ENCODE assay signal across 9 cellular contexts in genomic region chr1:234963180-234963903, GRCh38.
DNase-seq lines count a peak whose midpoint lies in the region; ATAC-seq, FAIRE-seq and TF ChIP-seq lines count a peak whose summit lies in the region.
"Had no signal": no experiment of that assay in that cellular context is flagged by ENCODE, and none has a peak within 500 bp of the region (broad histone marks: within the 10 kb centered on the region; RNA-seq: fewer than 3 reads in every experiment).

No MANE protein-coding gene starts in this region.

- H3K27ac Mint-ChIP-seq in HFFc6 (peak overlapping the region; percentile 96), natural killer cell (peak overlapping the region; percentile 92 to 98)
- H3K27ac Mint-ChIP-seq in activated CD8-positive, alpha-beta T cell treated with anti-CD3 and anti-CD28 coated beads for 36 hours: peak overlapping the region; percentile 93

- TF ChIP-seq CTCF in HFFc6 (IDR thresholded peaks at IDR 0.05) (no peak), NB4 (IDR thresholded peaks at IDR 0.05; ENCODE audit: low read depth, low read length) (no peak), H1 (IDR thresholded peaks at IDR 0.05; ENCODE audit: control extremely low read depth in 1 of 3, insufficient read depth in 1 of 3, low read depth in 1 of 3, low read length in 3 of 3) (no peak), natural killer cell (IDR thresholded peaks at IDR 0.05) (no peak), stomach (IDR thresholded peaks at IDR 0.05) (no peak)
- TF ChIP-seq CTCF in activated CD8-positive, alpha-beta T cell treated with anti-CD3 and anti-CD28 coated beads for 36 hours (IDR thresholded peaks at IDR 0.05): no peak

- no peak overlapping the region for H2AK5ac ChIP-seq in H1 (ENCODE audit: low read depth, low read length)

- no peaks in the 10 kb centered on the region for H3K79me2 ChIP-seq in H1 (ENCODE audit: control insufficient read depth in 1 of 2, insufficient read depth in 2 of 2, low read length in 2 of 2)

- H4K5ac ChIP-seq in H1 (ENCODE audit: insufficient read length, low read depth, low read length): no peak overlapping the region

- no peak overlapping the region for H3K9ac ChIP-seq in H1 (replicated peaks in 1 of 4; ENCODE audit: extremely low read depth in 1 of 4, low read depth in 3 of 4, low read length in 3 of 4)

- no peak overlapping the region for H2BK120ac ChIP-seq in H1 (replicated peaks; ENCODE audit: low read depth, low read length)

- no peak overlapping the region for H2BK5ac ChIP-seq in H1 (ENCODE audit: low read depth, low read length)

- no peaks in the 10 kb centered on the region for H3K23me2 ChIP-seq in H1 (ENCODE audit: low read depth, low read length)

- no peak overlapping the region for H3K23ac ChIP-seq in H1 (ENCODE audit: insufficient read length)

- no peak overlapping the region for H3K4me2 ChIP-seq in H1 (ENCODE audit: insufficient read depth in 1 of 2, low read depth in 2 of 2, low read length in 2 of 2)

- intact Hi-C loops in activated CD8-positive, alpha-beta T cell treated with anti-CD3 and anti-CD28 coated beads for 36 hours (cut with micrococcal nuclease): loop anchor here (1.0 to 5.0 kb wide), 6 partner anchors 8 to 351 kb away; partner anchors contain the start of gene IRF2BP2
- intact Hi-C loops in natural killer cell (cut with micrococcal nuclease): loop anchor here (1.0 to 2.0 kb wide), 9 partner anchors 15 to 353 kb away; partner anchors contain the start of gene IRF2BP2
- intact Hi-C loops in stomach (cut with DNase I; ENCODE audit: low total_unique reads): loop anchor here (10.0 kb wide), 1 partner anchor 469 kb away; no protein-coding TSS in a partner anchor

- H3K4me3 Mint-ChIP-seq in HFFc6 (peak overlapping the region; percentile 80), natural killer cell (peak overlapping the region; percentile 74)
- H3K4me3 Mint-ChIP-seq in activated CD8-positive, alpha-beta T cell treated with anti-CD3 and anti-CD28 coated beads for 36 hours: peak overlapping the region; percentile 56

- H4K8ac ChIP-seq in H1 (ENCODE audit: extremely low read depth, insufficient read depth, low read length): no peak overlapping the region

- no peak overlapping the region for H3K4ac ChIP-seq in H1 (replicated peaks; ENCODE audit: insufficient read length, low read depth, low read length)

- H2BK20ac ChIP-seq in H1 (ENCODE audit: low read length): no peak overlapping the region

- no peak overlapping the region for H4K91ac ChIP-seq in H1 (replicated peaks; ENCODE audit: insufficient read length, low read length)

- H3K27me3 Mint-ChIP-seq in HFFc6 (ENCODE audit: insufficient read depth) (no peaks in the 10 kb centered on the region; the same call in 1 of the 2 replicates), natural killer cell (ENCODE audit: low read depth in 2 of 2) (no peaks in the 10 kb centered on the region)
- no peaks in the 10 kb centered on the region for H3K27me3 Mint-ChIP-seq in activated CD8-positive, alpha-beta T cell treated with anti-CD3 and anti-CD28 coated beads for 36 hours

- H3K36me3 Mint-ChIP-seq in HFFc6 (ENCODE audit: low read depth) (no peaks in the 10 kb centered on the region), natural killer cell (no peaks in the 10 kb centered on the region)
- peaks cover 5% of the 10 kb centered on the region for H3K36me3 Mint-ChIP-seq in activated CD8-positive, alpha-beta T cell treated with anti-CD3 and anti-CD28 coated beads for 36 hours (ENCODE audit: low read depth)

- no peaks in the 10 kb centered on the region for H3K9me3 Mint-ChIP-seq in HFFc6
- H3K9me3 Mint-ChIP-seq in activated CD8-positive, alpha-beta T cell treated with anti-CD3 and anti-CD28 coated beads for 36 hours: no peaks in the 10 kb centered on the region
- H3K9me3 Mint-ChIP-seq in natural killer cell: peaks cover 0 to 3% of the 10 kb centered on the region in 2 donors

- no peaks in the 10 kb centered on the region for H3K79me1 ChIP-seq in H1 (ENCODE audit: low read depth, low read length)

- no peak for FAIRE-seq in H1 (lab: Jason Lieb, UNC)
- FAIRE-seq: endometrium had no signal

- peak overlapping the region; percentile 90; the same call in 1 of the 2 replicates for H2AFZ ChIP-seq in H1 (ENCODE audit: low read length)

- H3K4me3 ChIP-seq in NB4 (ENCODE audit: low read depth, low read length): peak overlapping the region; percentile 46
- H3K4me3 ChIP-seq in H1 (ENCODE audit: extremely low read depth in 1 of 4, insufficient read depth in 2 of 4, low read depth in 3 of 4, low read length in 4 of 4): no peak overlapping the region
- no peak overlapping the region for H3K4me3 ChIP-seq in stomach

- TF ChIP-seq POLR2A in NB4 (IDR thresholded peaks at IDR 0.05; ENCODE audit: extremely low read depth, insufficient read length): no peak
- no peak for TF ChIP-seq POLR2A in H1 (IDR thresholded peaks at IDR 0.05; ENCODE audit: control extremely low read depth in 1 of 2, low read depth in 2 of 2, low read length in 2 of 2)
- no peak for TF ChIP-seq POLR2A in stomach (IDR thresholded peaks at IDR 0.05)

- WGBS in H1 (ENCODE audit: extremely low coverage in 1 of 2, insufficient coverage in 1 of 2, insufficient read length in 1 of 2, insufficient replicate concordance in 2 of 2, low coverage in 1 of 2, low lambda C conversion rate in 2 of 2, missing lambda C conversion rate in 1 of 2), 2 experiments: 88% methylated on average over 15 of the region's 15 CpGs; no CpG with 5 or more reads in 1 of the 2 experiments
- WGBS in stomach, 5 donors: 8 to 26% (median 15%) methylated on average over 15 of the region's 15 CpGs

- no peak overlapping the region for H2BK15ac ChIP-seq in H1 (ENCODE audit: low read length)

- no peak overlapping the region for H3K14ac ChIP-seq in H1 (ENCODE audit: insufficient read length)

- peak; percentile 79 for ATAC-seq in activated CD8-positive, alpha-beta T cell treated with anti-CD3 and anti-CD28 coated beads for 36 hours
- peak; percentile 84 to 95 (median 93) for ATAC-seq in natural killer cell

- TF ChIP-seq RAD21 in H1 (IDR thresholded peaks at IDR 0.05 in 1 of 2, conservative IDR thresholded peaks at IDR 0.05 in 1 of 2; ENCODE audit: low read depth in 2 of 2, low read length in 2 of 2): no peak

- no peak for TF ChIP-seq EP300 in H1 (IDR thresholded peaks at IDR 0.05; ENCODE audit: borderline replicate concordance in 1 of 2, low read depth in 2 of 2, low read length in 2 of 2)
- TF ChIP-seq EP300 in stomach (IDR thresholded peaks at IDR 0.05): no peak

- H3K56ac ChIP-seq in H1 (replicated peaks; ENCODE audit: insufficient read length, low read depth, low read length): no peak overlapping the region

- CTCF ChIA-PET in activated CD8-positive, alpha-beta T cell treated with anti-CD3 and anti-CD28 coated beads for 36 hours (lab: Charles Lee): interaction anchor here (0.8 to 2.3 kb wide), 6 partner anchors 11 to 120 kb away, joined by 3 to 12 read pairs (median 4); no protein-coding TSS in a partner anchor
- CTCF ChIA-PET in H1 (lab: Charles Lee; ENCODE audit: partially characterized antibody): interaction anchor here (0.8 kb wide), 1 partner anchor 121 kb away, joined by 3 read pairs; no protein-coding TSS in a partner anchor

- H3K27me3 ChIP-seq in H1 (replicated peaks in 1 of 4; ENCODE audit: control insufficient read depth in 3 of 4, extremely low read depth in 1 of 4, insufficient read depth in 3 of 4, low read length in 3 of 4): peaks cover 0 to 2% (median 0%) of the 10 kb centered on the region in 4 experiments; a peak in 1 of 7 replicates
- no peaks in the 10 kb centered on the region for H3K27me3 ChIP-seq in stomach

- H3K4me1 Mint-ChIP-seq in HFFc6 (ENCODE audit: low read depth): peaks cover 70% of the 10 kb centered on the region
- H3K4me1 Mint-ChIP-seq in activated CD8-positive, alpha-beta T cell treated with anti-CD3 and anti-CD28 coated beads for 36 hours (ENCODE audit: low read depth): peaks cover 70% of the 10 kb centered on the region
- H3K4me1 Mint-ChIP-seq in natural killer cell: peaks cover 41 to 59% of the 10 kb centered on the region in 2 donors

- no peaks in the 10 kb centered on the region for H4K20me1 ChIP-seq in H1 (replicated peaks in 1 of 2; ENCODE audit: control insufficient read depth in 1 of 2, insufficient read depth in 2 of 2, low read length in 2 of 2)

- H3K4me1 ChIP-seq in H1 (replicated peaks in 1 of 4; ENCODE audit: control insufficient read depth in 3 of 4, insufficient read depth in 4 of 4, low read length in 3 of 4) (peaks cover 0 to 4% (median 2%) of the 10 kb centered on the region in 4 experiments; a peak in 3 of 7 replicates), stomach (peaks cover 65 to 75% (median 68%) of the 10 kb centered on the region in 4 donors)

- H3K27ac ChIP-seq in H1 (ENCODE audit: low read depth, low read length) (no peak overlapping the region), stomach (peak overlapping the region; percentile 50 to 93 (median 93))

- H2BK12ac ChIP-seq in H1 (ENCODE audit: low read depth, low read length): no peak overlapping the region

- H3K9me3 ChIP-seq in H1 (ENCODE audit: insufficient read depth in 2 of 2, low read depth in 1 of 2, low read length in 1 of 2): no peaks in the 10 kb centered on the region
- H3K9me3 ChIP-seq in stomach: no peaks in the 10 kb centered on the region

- DNase-seq in GM03348 (ENCODE audit: low spot score) (peak; percentile 73), HFFc6 (peak; percentile 85), NB4 (ENCODE audit: low read depth) (peak; percentile 98), H1 (ENCODE audit: low read depth in 1 of 2, low spot score in 2 of 2) (no peak), natural killer cell (peak; percentile 85), stomach (peak; percentile 88), NCI-H446 treated with DMSO at 0.1 percent for 48 hours (lab: John Stamatoyannopoulos, UW) (no peak)
- DNase-seq in activated CD8-positive, alpha-beta T cell treated with anti-CD3 and anti-CD28 coated beads for 36 hours: peak; percentile 98

- POLR2A ChIA-PET in activated CD8-positive, alpha-beta T cell treated with anti-CD3 and anti-CD28 coated beads for 36 hours (lab: Charles Lee): interaction anchor here (0.6 to 4.4 kb wide), 21 partner anchors 8 to 462 kb away, joined by 3 to 26 read pairs (median 5); partner anchors contain the start of gene IRF2BP2
- POLR2A ChIA-PET in H1 (lab: Charles Lee; ENCODE audit: partially characterized antibody): interaction anchor here (0.9 kb wide), 1 partner anchor 18 kb away, joined by 3 read pairs; no protein-coding TSS in a partner anchor

- H3K36me3 ChIP-seq in H1 (ENCODE audit: control insufficient read depth in 2 of 4, insufficient read depth in 4 of 4, low read length in 3 of 4) (no peaks in the 10 kb centered on the region), stomach (no peaks in the 10 kb centered on the region)

- no peak overlapping the region for H3K18ac ChIP-seq in H1 (ENCODE audit: extremely low read depth, low read length)

TF ChIP-seq in H1, 55 proteins besides CTCF, POLR2A, EP300 and RAD21 (continues in another document):
- no peak for TF ChIP-seq KDM4A (IDR thresholded peaks at IDR 0.05; ENCODE audit: low read depth, low read length, severe bottlenecking)
- TF ChIP-seq RNF2 (IDR thresholded peaks at IDR 0.05; ENCODE audit: borderline replicate concordance, low read depth, low read length, missing control alignments, poor library complexity, severe bottlenecking): no peak
- no peak for TF ChIP-seq SIRT6 (IDR thresholded peaks at IDR 0.05; ENCODE audit: low read length)
- no peak for TF ChIP-seq GABPA (IDR thresholded peaks at IDR 0.05; ENCODE audit: borderline replicate concordance, insufficient read depth, low read length)
- no peak for TF ChIP-seq SAP30 (IDR thresholded peaks at IDR 0.05; ENCODE audit: insufficient read depth, insufficient replicate concordance, low read length)

Comparison
In these comparisons a context has a peak if more than half of its experiments do, and no peak if none do; other contexts are left out.
1. DNase-seq: peak in GM03348 (single experiment), HFFc6 (single experiment), NB4 (single experiment), activated CD8-positive, alpha-beta T cell treated with anti-CD3 and anti-CD28 coated beads for 36 hours (single experiment), natural killer cell (single experiment) and stomach (single experiment); none in H1 (0 of 2) and NCI-H446 treated with DMSO at 0.1 percent for 48 hours (single experiment).
2. Peak in every context shown above with its lines, with median percentiles within 50 percentile points of each other: H3K27ac Mint-ChIP-seq and H3K4me3 Mint-ChIP-seq.